ENCODE assay signal across 9 cellular contexts in the genomic region with DNA sequence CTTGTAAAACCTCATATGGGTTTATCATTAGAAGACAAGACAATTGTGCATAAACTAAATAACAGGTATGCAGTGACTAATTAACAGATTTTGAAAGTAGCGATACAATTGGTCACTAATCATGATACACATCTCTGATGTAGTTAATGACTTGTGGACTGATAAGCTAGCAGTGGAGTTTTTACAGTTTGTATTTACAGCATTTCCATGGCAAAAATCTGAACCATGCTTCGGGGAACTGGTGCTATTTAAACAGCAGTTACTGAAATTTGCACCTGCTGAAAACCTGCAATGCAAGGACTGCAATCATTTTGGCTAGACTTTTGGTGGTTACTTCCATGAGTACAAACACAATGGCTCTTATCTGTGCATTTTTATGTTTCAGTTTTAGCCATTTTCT.
"Had no signal": no experiment of that assay in that cellular context is flagged by ENCODE, and none has a peak within 500 bp of the region (broad histone marks: within the 10 kb centered on the region; RNA-seq: fewer than 3 reads in every experiment).

No MANE protein-coding gene starts in this region.

- H3K36me3 ChIP-seq: HAP-1 had no signal

- H3K27ac ChIP-seq: GM23248 had no signal

- H3K4me1 ChIP-seq: HAP-1 had no signal

- H2AFZ ChIP-seq: GM23248, GM23338 had no signal

- ATAC-seq: GM23338, HCT116 had no signal

- H3K4me2 ChIP-seq: GM23338 had no signal

- H3K9me3 ChIP-seq: HAP-1 had no signal

- H3K4me3 ChIP-seq: GM23248, GM23338, HAP-1 had no signal

- H3K9ac ChIP-seq: GM23248 had no signal

- DNase-seq: GM23248, GOT3, H7, H9, HCEC 1CT, HFFc6 had no signal
